8 cellular contexts compared by ENCODE assay signal in genomic region chr7:44606341-44607140, GRCh38. TPM values are rescaled to one million over a fixed set of nuclear protein-coding genes. Genes with fewer than 3 reads are reported as not detected.
DNase-seq lines count a peak whose midpoint lies in the region; ATAC-seq, FAIRE-seq and TF ChIP-seq lines count a peak whose summit lies in the region.

OGDH (plus strand) TSS chr7:44606627; CDS start chr7:44624344, 17,717 bp downstream.

- CTCF ChIA-PET in OCI-LY7 (lab: Charles Lee; ENCODE audit: unreplicated experiment) (interaction anchor here (0.9 kb wide), 1 partner anchor 238 kb away, joined by 3 read pairs; no protein-coding TSS in a partner anchor), endothelial cell of umbilical vein (lab: Charles Lee) (interaction anchor here (0.6 to 1.6 kb wide), 9 partner anchors 14 to 916 kb away, joined by 3 to 11 read pairs (median 4); partner anchors contain the start of gene H2AZ2)

- H3K27me3 ChIP-seq in endothelial cell of umbilical vein (ENCODE audit: control insufficient read depth in 2 of 2, insufficient read depth in 2 of 2, low read length in 2 of 2): peaks cover 0 to 2% of the 10 kb centered on the region in 2 experiments

- H4K20me1 ChIP-seq in OCI-LY7 (ENCODE audit: insufficient read depth, low read length) (peaks cover 7% of the 10 kb centered on the region; the same call in 1 of the 2 replicates), endothelial cell of umbilical vein (replicated peaks; ENCODE audit: control insufficient read depth, extremely low read depth, insufficient read depth, low read length) (no peaks in the 10 kb centered on the region)

- peak within 1 kb of the TSS; percentile 76 for H3K9ac ChIP-seq in endothelial cell of umbilical vein (replicated peaks; ENCODE audit: extremely low read depth, insufficient read depth, low read length)

- POLR2A ChIA-PET in OCI-LY7 (lab: Charles Lee) (interaction anchor here (1.1 to 2.2 kb wide), 9 partner anchors 10 to 191 kb away, joined by 3 to 8 read pairs (median 5); no protein-coding TSS in a partner anchor), endothelial cell of umbilical vein (lab: Charles Lee) (interaction anchor here (0.6 to 1.3 kb wide), 10 partner anchors 27 to 379 kb away, joined by 3 to 6 read pairs (median 4); partner anchors contain the start of gene H2AZ2)

- peaks cover 33% of the 10 kb centered on the region for H3K4me1 ChIP-seq in OCI-LY7 (ENCODE audit: insufficient read depth, low read length, poor library complexity, severe bottlenecking)
- H3K4me1 ChIP-seq in endothelial cell of umbilical vein (ENCODE audit: control insufficient read depth, extremely low read depth, insufficient read depth, low read length): peaks cover 11% of the 10 kb centered on the region

- intact Hi-C loops in OCI-LY7 (cut with micrococcal nuclease; ENCODE audit: unreplicated experiment): loop anchor here (1.0 to 2.0 kb wide), 4 partner anchors 142 to 394 kb away; partner anchors contain the start of genes CCM2, H2AZ2, PPIA and ZMIZ2
- intact Hi-C loops in endothelial cell of umbilical vein (cut with micrococcal nuclease): loop anchor here (1.0 kb wide), 9 partner anchors 24 to 505 kb away; partner anchors contain the start of genes PPIA, PURB, TBRG4 and TMED4

- H3K27ac ChIP-seq in OCI-LY7 (ENCODE audit: low read depth, low read length, poor library complexity, severe bottlenecking) (peak within 1 kb of the TSS; percentile 71), endothelial cell of umbilical vein (ENCODE audit: insufficient read depth, low read depth, low read length) (peak within 1 kb of the TSS; percentile 80)

- ATAC-seq in GM21526 (IDR thresholded peaks at IDR 0.05; ENCODE audit: low FRiP score, unreplicated experiment): peak; percentile 90

- H3K9me1 ChIP-seq in endothelial cell of umbilical vein (replicated peaks; ENCODE audit: control insufficient read depth, extremely low read depth, insufficient read depth, low read length): no peaks in the 10 kb centered on the region

- FAIRE-seq in D721Med (lab: Jason Lieb, UNC) (no peak), endothelial cell of umbilical vein (lab: Jason Lieb, UNC) (peak; percentile 96)

- peak within 1 kb of the TSS; percentile 95 for H3K4me2 ChIP-seq in OCI-LY7 (ENCODE audit: low read length)
- peak within 1 kb of the TSS; percentile 98 for H3K4me2 ChIP-seq in endothelial cell of umbilical vein (ENCODE audit: insufficient read depth, low read length)

- H3K36me3 ChIP-seq in OCI-LY7 (ENCODE audit: insufficient read depth, low read length) (peaks cover 21% of the 10 kb centered on the region; the same call in 1 of the 2 replicates), endothelial cell of umbilical vein (ENCODE audit: control insufficient read depth in 2 of 2, extremely low read depth in 1 of 2, insufficient read depth in 2 of 2, low read length in 2 of 2) (no peaks in the 10 kb centered on the region)

- H3K4me3 ChIP-seq in OCI-LY7 (ENCODE audit: low read depth, low read length, poor library complexity, severe bottlenecking): peak within 1 kb of the TSS; percentile 77
- H3K4me3 ChIP-seq in endothelial cell of umbilical vein (replicated peaks in 1 of 3; ENCODE audit: insufficient read depth in 1 of 3, low read depth in 1 of 3, low read length in 3 of 3): peak within 1 kb of the TSS; percentile 57 to 98 (median 81)

- dilution Hi-C loops in endothelial cell of umbilical vein (cut with MboI; ENCODE audit: extremely low pct_ligation_motif_present, low sequenced_read_pairs): no loop called here

- H3K9me3 ChIP-seq in OCI-LY7 (ENCODE audit: low read length) (no peaks in the 10 kb centered on the region), endothelial cell of umbilical vein (replicated peaks; ENCODE audit: control insufficient read depth, insufficient read depth, low read length) (no peaks in the 10 kb centered on the region)

- TF ChIP-seq CTCF in D721Med (IDR thresholded peaks at IDR 0.05; ENCODE audit: insufficient read depth, missing control alignments) (no peak), OCI-LY7 (conservative IDR thresholded peaks at IDR 0.05; ENCODE audit: low read length) (no peak), endothelial cell of umbilical vein (IDR thresholded peaks at IDR 0.05; ENCODE audit: extremely low read depth in 1 of 2, insufficient read depth in 1 of 2, low read depth in 1 of 2, low read length in 2 of 2) (no peak)

- DNase-seq in D721Med (ENCODE audit: insufficient read length, low spot score) (peak; percentile 89), HuH-7.5 (ENCODE audit: low spot score) (peak; percentile 98), OCI-LY7 (ENCODE audit: low spot score) (peak; percentile 99), activated T-cell treated with anti-CD3 and anti-CD28 coated beads for 1 hour (ENCODE audit: low read depth) (peak; percentile 98), endothelial cell of umbilical vein (ENCODE audit: low read depth, low spot score) (peak; percentile 99), middle frontal gyrus (ENCODE audit: extremely low spot score, low spot score) (peak; percentile 95)
- DNase-seq in stimulated activated CD8-positive, alpha-beta memory T cell treated with anti-CD3 and anti-CD28 coated beads, Interleukin-2, amount 100 ng/mL, for 48 hours (ENCODE audit: low read depth in 2 of 2): peak; percentile 99

- H2AFZ ChIP-seq in OCI-LY7 (ENCODE audit: low read length) (peak within 1 kb of the TSS; percentile 63), endothelial cell of umbilical vein (ENCODE audit: low read depth, low read length) (peak within 1 kb of the TSS; percentile 73)

- H3K79me2 ChIP-seq in OCI-LY7 (ENCODE audit: insufficient read depth, low read depth, low read length) (peaks cover 47% of the 10 kb centered on the region), endothelial cell of umbilical vein (ENCODE audit: control insufficient read depth, insufficient read depth, low read length) (peaks cover 43% of the 10 kb centered on the region)

- BruUV-seq in OCI-LY7 (replicated peaks; lab: Mats Ljungman, UMichigan) (no TSS peak), endothelial cell of umbilical vein (replicated peaks; lab: Mats Ljungman, UMichigan) (TSS peak; percentile 89)

- peak; percentile 86 for TF ChIP-seq POLR2A in endothelial cell of umbilical vein (IDR thresholded peaks at IDR 0.05; ENCODE audit: low read depth, low read length)

- H3K9me2 ChIP-seq in OCI-LY7 (ENCODE audit: insufficient read depth, low read length): no peaks in the 10 kb centered on the region

TF ChIP-seq in endothelial cell of umbilical vein, 7 proteins besides CTCF, POLR2A, EP300 and RAD21:
- peak; percentile 69 for TF ChIP-seq MYC (IDR thresholded peaks at IDR 0.05; ENCODE audit: low read depth, low read length)
- peak; percentile 88 for TF ChIP-seq POLR2AphosphoS5 (IDR thresholded peaks at IDR 0.05; ENCODE audit: insufficient read depth, low read depth, low read length)
- TF ChIP-seq MAX (IDR thresholded peaks at IDR 0.05; ENCODE audit: insufficient read depth, insufficient read length): peak; percentile 86
- TF ChIP-seq EZH2 (IDR thresholded peaks at IDR 0.05; ENCODE audit: borderline replicate concordance, low read depth, low read length, severe bottlenecking): no peak
- no peak for TF ChIP-seq FOS (IDR thresholded peaks at IDR 0.05; ENCODE audit: borderline replicate concordance, insufficient read depth, low read length)

RNA-seq across cellular contexts. Expression of gene OGDH, which starts in this region (rescaled TPM):
- total RNA-seq in OCI-LY7 (2014; rRNA removed; shearing (Covaris generic)): 32.6 and 47.6 TPM in 2 replicates
- total RNA-seq in OCI-LY7 (2022): 70.9 and 71.8 TPM in 2 replicates
- total RNA-seq in endothelial cell of umbilical vein: 81.4 and 88.9 TPM in 2 replicates
- 86.2 and 92.9 TPM in 2 replicates for polyA plus RNA-seq in endothelial cell of umbilical vein
- 62.8 and 63.1 TPM in 2 replicates for polyA plus RNA-seq in endothelial cell of umbilical vein (2011; cell fraction: cytosol; rRNA removed)
- polyA plus RNA-seq in endothelial cell of umbilical vein (2011; cell fraction: nucleus; rRNA removed): 73.0 and 74.0 TPM in 2 replicates
- polyA plus RNA-seq in endothelial cell of umbilical vein (2012): 71.1 and 71.5 TPM in 2 replicates
- 116 and 124 TPM in 2 replicates for polyA minus RNA-seq in endothelial cell of umbilical vein
- 62.9 TPM for polyA minus RNA-seq in endothelial cell of umbilical vein (2011; cell fraction: cytosol; rRNA and poly(A)+ RNA removed)
- 42.9 and 50.1 TPM in 2 replicates for polyA minus RNA-seq in endothelial cell of umbilical vein (2011; cell fraction: nucleus; rRNA and poly(A)+ RNA removed)

Comparison
In these comparisons a context has a peak if more than half of its experiments do, and no peak if none do; other contexts are left out.
1. Peak in every context shown above with its lines: DNase-seq, ATAC-seq, H3K4me3 ChIP-seq and H3K27ac ChIP-seq.